19 cellular contexts compared by ENCODE assay signal in the genomic region with DNA sequence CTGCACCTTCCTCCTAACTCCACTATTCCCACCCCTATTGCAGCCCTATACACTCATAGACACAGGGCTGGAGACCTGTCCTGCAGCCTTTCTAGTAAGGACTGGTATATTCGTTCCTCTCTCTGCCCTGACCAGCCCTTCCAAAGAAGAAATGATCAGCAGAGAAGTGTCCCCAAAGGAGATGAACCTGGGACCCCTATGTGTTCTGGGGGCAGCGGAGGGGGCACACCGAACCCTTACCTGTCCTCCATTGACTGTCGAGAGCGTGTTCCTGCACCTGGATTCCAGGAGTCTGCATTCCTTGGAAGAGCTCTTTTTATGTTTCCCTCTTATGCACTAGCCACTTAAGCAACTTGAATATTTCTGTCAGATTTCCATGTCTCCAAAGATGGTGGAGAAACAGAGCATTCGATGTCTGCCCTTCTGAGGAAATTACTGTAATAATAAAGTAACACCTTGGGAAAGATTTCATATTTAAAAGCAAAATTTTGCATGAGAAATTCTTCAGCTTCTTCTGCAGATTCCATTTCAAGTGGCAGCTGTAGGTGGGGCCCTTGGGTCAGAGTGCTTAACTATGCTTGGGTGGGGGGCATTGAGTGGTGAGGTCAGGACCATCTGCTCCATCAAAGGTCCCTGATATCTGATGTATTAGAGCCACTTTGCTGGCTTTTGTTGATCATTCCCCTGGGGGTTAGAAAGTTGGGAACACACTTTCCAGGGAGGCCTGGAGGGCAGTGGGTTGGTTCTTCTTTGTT. TPM values are rescaled to one million over a fixed set of nuclear protein-coding genes. Genes with fewer than 3 reads are reported as not detected.
DNase-seq lines count a peak whose midpoint lies in the region; ATAC-seq and TF ChIP-seq lines count a peak whose summit lies in the region.
"Had no signal": no experiment of that assay in that cellular context is flagged by ENCODE, and none has a peak within 500 bp of the region (broad histone marks: within the 10 kb centered on the region; RNA-seq: fewer than 3 reads in every experiment).

No MANE protein-coding gene starts in this region.

- H3K9me3 ChIP-seq in KOPT-K1 (ENCODE audit: insufficient read depth, low read length, poor library complexity, severe bottlenecking): no peaks in the 10 kb centered on the region
- no peaks in the 10 kb centered on the region for H3K9me3 ChIP-seq in spleen
- H3K9me3 ChIP-seq: BE2C, HAP-1, Peyer's patch, SJCRH30 had no signal

- no peak overlapping the region for H3K4me3 ChIP-seq in coronary artery
- no peak overlapping the region for H3K4me3 ChIP-seq in spleen
- H3K4me3 ChIP-seq: GM23248, HAP-1, Peyer's patch, SJCRH30 had no signal

- peaks cover 0 to 33% (median 13%) of the 10 kb centered on the region in 7 donors for H3K27me3 ChIP-seq in spleen (replicated peaks in 1 of 7)
- H3K27me3 ChIP-seq: Peyer's patch, SJCRH30 had no signal

- no peaks in the 10 kb centered on the region for H3K36me3 Mint-ChIP-seq in stimulated activated memory B cell treated with anti-CD40 and anti-IgM and Interleukin-4, amounts not matched to agents 10 μg/mL and 1 μg/mL and 100 μg/mL, for 72 hours

- DNase-seq in NCI-H82 (lab: John Stamatoyannopoulos, UW) (peak; percentile 13), NCI-H82 treated with DMSO at 0.1 percent for 48 hours (lab: John Stamatoyannopoulos, UW; ENCODE audit: unreplicated experiment) (no peak), coronary artery (ENCODE audit: low spot score) (peak; percentile 50), spleen (no peak), SW 1271 (lab: John Stamatoyannopoulos, UW) (no peak), globus pallidus (ENCODE audit: low spot score) (no peak)
- DNase-seq: BE2C, DMS79 treated with DMSO at 0.1 percent for 48 hours, NCI-H1105, NCI-H1694, NCI-H446 treated with DMSO at 0.1 percent for 48 hours, NCI-H748 treated with DMSO at 0.1 percent for 48 hours, Peyer's patch, SJCRH30 had no signal

- H3K4me3 Mint-ChIP-seq in stimulated activated memory B cell treated with anti-CD40 and anti-IgM and Interleukin-4, amounts not matched to agents 10 μg/mL and 1 μg/mL and 100 μg/mL, for 72 hours: no peak overlapping the region

- peak overlapping the region; percentile 15 for H3K27ac Mint-ChIP-seq in stimulated activated memory B cell treated with anti-CD40 and anti-IgM and Interleukin-4, amounts not matched to agents 10 μg/mL and 1 μg/mL and 100 μg/mL, for 72 hours

- TF ChIP-seq POLR2A in spleen (IDR thresholded peaks at IDR 0.05): no peak

- 89 to 92% (median 90%) methylated on average over 6 of the region's 6 CpGs for WGBS in spleen, 5 donors

- H3K4me1 Mint-ChIP-seq in stimulated activated memory B cell treated with anti-CD40 and anti-IgM and Interleukin-4, amounts not matched to agents 10 μg/mL and 1 μg/mL and 100 μg/mL, for 72 hours: peaks cover 54% of the 10 kb centered on the region

- H3K9me3 Mint-ChIP-seq in stimulated activated memory B cell treated with anti-CD40 and anti-IgM and Interleukin-4, amounts not matched to agents 10 μg/mL and 1 μg/mL and 100 μg/mL, for 72 hours: no peaks in the 10 kb centered on the region

- H3K36me3 ChIP-seq in KOPT-K1 (ENCODE audit: insufficient read depth, low read length) (no peaks in the 10 kb centered on the region), spleen (no peaks in the 10 kb centered on the region)
- H3K36me3 ChIP-seq: BE2C, HAP-1, Peyer's patch, SJCRH30 had no signal

- intact Hi-C loops in spleen (cut with DNase I; ENCODE audit: low total_unique reads): no loop called here

- peaks cover 2 to 19% (median 14%) of the 10 kb centered on the region in 6 donors for H3K4me1 ChIP-seq in spleen
- H3K4me1 ChIP-seq: BE2C, HAP-1, SJCRH30 had no signal

- H3K27ac ChIP-seq in KOPT-K1 (ENCODE audit: low read depth, low read length, poor library complexity, severe bottlenecking) (peak overlapping the region; percentile 92), coronary artery (no peak overlapping the region), spleen (no peak overlapping the region)
- H3K27ac ChIP-seq: GM23248, KMS-11, Peyer's patch, SJCRH30 had no signal

- TF ChIP-seq CTCF in coronary artery (IDR thresholded peaks at IDR 0.05): no peak
- TF ChIP-seq CTCF in spleen (IDR thresholded peaks at IDR 0.05 in 8 of 11, conservative IDR thresholded peaks at IDR 0.05 in 3 of 11): no peak

- peaks cover 16% of the 10 kb centered on the region for H3K27me3 Mint-ChIP-seq in stimulated activated memory B cell treated with anti-CD40 and anti-IgM and Interleukin-4, amounts not matched to agents 10 μg/mL and 1 μg/mL and 100 μg/mL, for 72 hours

- ATAC-seq in stimulated activated memory B cell treated with anti-CD40 and anti-IgM and Interleukin-4, amounts not matched to agents 10 μg/mL and 1 μg/mL and 100 μg/mL, for 72 hours: no peak

RNA-seq across cellular contexts. Expression of gene EPHB1, which starts 6.3 kb away (rescaled TPM):
- total RNA-seq in spleen: 10 to 100 TPM in 2 of 7 donors, 1 to 10 TPM in 5; 2.5 to 14.0 (median 7.4) TPM
- under 1 TPM; 0.20 to 0.80 (median 0.54) TPM for polyA plus RNA-seq in spleen

Comparison
In these comparisons a context has a peak if more than half of its experiments do, and no peak if none do; other contexts are left out.
1. DNase-seq: peak in NCI-H82 (single experiment) and coronary artery (single experiment); none in NCI-H82 treated with DMSO at 0.1 percent for 48 hours (single experiment), spleen (single experiment), SW 1271 (0 of 2) and globus pallidus (single experiment).